ENCODE assay signal across 10 cellular contexts in the genomic region with DNA sequence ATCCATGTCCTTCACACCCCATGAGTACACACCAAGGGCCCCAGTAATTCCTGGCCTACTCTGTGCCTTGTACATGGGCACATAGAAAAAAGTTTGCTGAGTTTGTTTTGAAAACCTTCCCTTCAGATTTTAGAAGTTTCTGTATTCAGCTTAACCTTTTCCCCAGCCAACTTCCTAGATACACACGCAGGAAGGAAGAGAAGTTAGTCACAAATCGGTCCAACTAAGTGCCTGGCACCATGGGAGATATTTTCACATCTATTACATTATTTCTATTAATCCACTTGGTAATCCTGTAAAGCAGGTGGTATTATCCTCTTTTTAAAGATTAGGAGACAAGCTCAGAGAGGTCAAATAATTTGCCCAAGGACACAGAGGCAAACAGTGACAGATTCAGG. TPM values are rescaled to one million over a fixed set of nuclear protein-coding genes. Genes with fewer than 3 reads are reported as not detected.
DNase-seq lines count a peak whose midpoint lies in the region; ATAC-seq, FAIRE-seq and TF ChIP-seq lines count a peak whose summit lies in the region.
"Had no signal": no experiment of that assay in that cellular context is flagged by ENCODE, and none has a peak within 500 bp of the region (broad histone marks: within the 10 kb centered on the region; RNA-seq: fewer than 3 reads in every experiment).

No MANE protein-coding gene starts in this region.

- TF ChIP-seq CTCF in heart right ventricle (IDR thresholded peaks at IDR 0.05) (no peak), endothelial cell of umbilical vein (IDR thresholded peaks at IDR 0.05; ENCODE audit: extremely low read depth in 1 of 2, insufficient read depth in 1 of 2, low read depth in 1 of 2, low read length in 2 of 2) (no peak), nephron progenitor cell (IDR thresholded peaks at IDR 0.05) (no peak), uterus (IDR thresholded peaks at IDR 0.05) (no peak)

- H3K4me1 ChIP-seq in heart right ventricle (peaks cover 7 to 100% (median 42%) of the 10 kb centered on the region in 9 donors), endothelial cell of umbilical vein (ENCODE audit: control insufficient read depth, extremely low read depth, insufficient read depth, low read length) (peaks cover 57% of the 10 kb centered on the region), uterus (peaks cover 0 to 8% of the 10 kb centered on the region in 2 donors)

- H3K9me3 ChIP-seq in heart right ventricle = no peaks in the 10 kb centered on the region
- H3K9me3 ChIP-seq in endothelial cell of umbilical vein (replicated peaks; ENCODE audit: control insufficient read depth, insufficient read depth, low read length) = no peaks in the 10 kb centered on the region
- no peaks in the 10 kb centered on the region for H3K9me3 ChIP-seq in uterus
- H3K9me3 ChIP-seq: MG63 had no signal

- no peaks in the 10 kb centered on the region for H3K9me3 Mint-ChIP-seq in nephron progenitor cell

- no peaks in the 10 kb centered on the region for H3K27me3 ChIP-seq in heart right ventricle
- no peaks in the 10 kb centered on the region for H3K27me3 ChIP-seq in endothelial cell of umbilical vein (ENCODE audit: control insufficient read depth in 2 of 2, insufficient read depth in 2 of 2, low read length in 2 of 2)
- no peaks in the 10 kb centered on the region for H3K27me3 ChIP-seq in uterus
- H3K27me3 ChIP-seq: MG63 had no signal

- CTCF ChIA-PET in endothelial cell of umbilical vein (lab: Charles Lee) = interaction anchor here (0.7 to 5.0 kb wide), 13 partner anchors 9 to 135 kb away, joined by 3 to 37 read pairs (median 4); a partner anchor contains a TSS

- H3K27ac Mint-ChIP-seq in nephron progenitor cell = peak overlapping the region; percentile 41

- peak overlapping the region; percentile 60 for H3K9ac ChIP-seq in endothelial cell of umbilical vein (replicated peaks; ENCODE audit: extremely low read depth, insufficient read depth, low read length)

- no peak overlapping the region for H2AFZ ChIP-seq in endothelial cell of umbilical vein (ENCODE audit: low read depth, low read length)

- POLR2A ChIA-PET in endothelial cell of umbilical vein (lab: Charles Lee) = interaction anchor here (1.6 kb wide), 1 partner anchor 12 kb away, joined by 5 read pairs; no protein-coding TSS in a partner anchor

- H3K27ac ChIP-seq in heart right ventricle (peak overlapping the region in 9 of 10 donors; percentile 26 to 98 (median 75)), endothelial cell of umbilical vein (ENCODE audit: insufficient read depth, low read depth, low read length) (peak overlapping the region; percentile 94), uterus (peak overlapping the region; percentile 38 to 54)

- peaks cover 17% of the 10 kb centered on the region for H3K36me3 Mint-ChIP-seq in nephron progenitor cell (ENCODE audit: low read depth)

- dilution Hi-C loops in endothelial cell of umbilical vein (cut with MboI; ENCODE audit: extremely low pct_ligation_motif_present, low sequenced_read_pairs) = no loop called here

- 44 to 73% methylated on average over 2 of the region's 2 CpGs for WGBS in heart right ventricle, 2 donors

- H3K36me3 ChIP-seq in heart right ventricle = peaks cover 0 to 20% (median 0%) of the 10 kb centered on the region in 9 donors
- H3K36me3 ChIP-seq in endothelial cell of umbilical vein (ENCODE audit: control insufficient read depth in 2 of 2, extremely low read depth in 1 of 2, insufficient read depth in 2 of 2, low read length in 2 of 2) = peaks cover 3 to 6% of the 10 kb centered on the region in 2 experiments
- no peaks in the 10 kb centered on the region for H3K36me3 ChIP-seq in uterus
- H3K36me3 ChIP-seq: MG63 had no signal

- peak; percentile 68 for FAIRE-seq in endothelial cell of umbilical vein (lab: Jason Lieb, UNC)

- no peaks in the 10 kb centered on the region for H3K9me1 ChIP-seq in endothelial cell of umbilical vein (replicated peaks; ENCODE audit: control insufficient read depth, extremely low read depth, insufficient read depth, low read length)

- intact Hi-C loops in heart right ventricle (cut with DNase I) (loop anchor here in 4 of 10 donors (10.0 kb wide), 3 partner anchors 57 to 123 kb away; a partner anchor contains a TSS), Right ventricle myocardium inferior (cut with DNase I) (no loop called here), endothelial cell of umbilical vein (cut with micrococcal nuclease) (no loop called here), uterus (cut with DNase I; ENCODE audit: low total_unique reads) (no loop called here)

- H3K4me3 Mint-ChIP-seq in nephron progenitor cell = no peak overlapping the region

- peaks cover 40% of the 10 kb centered on the region for H3K4me1 Mint-ChIP-seq in nephron progenitor cell

- TF ChIP-seq POLR2A in endothelial cell of umbilical vein (IDR thresholded peaks at IDR 0.05; ENCODE audit: low read depth, low read length) (no peak), uterus (IDR thresholded peaks at IDR 0.05) (no peak)

- H3K79me2 ChIP-seq in endothelial cell of umbilical vein (ENCODE audit: control insufficient read depth, insufficient read depth, low read length) = peaks cover 90% of the 10 kb centered on the region

- H3K4me3 ChIP-seq in heart right ventricle (peak overlapping the region in 1 of 10 donors; percentile 5), endothelial cell of umbilical vein (replicated peaks in 1 of 3; ENCODE audit: insufficient read depth in 1 of 3, low read depth in 1 of 3, low read length in 3 of 3) (peak overlapping the region in 1 of 3 experiments; percentile 6), uterus (no peak overlapping the region)
- H3K4me3 ChIP-seq: MG63 had no signal

- no peaks in the 10 kb centered on the region for H3K27me3 Mint-ChIP-seq in nephron progenitor cell (ENCODE audit: low read depth, poor library complexity)

- DNase-seq in heart right ventricle (no peak), Right ventricle myocardium inferior (ENCODE audit: missing footprints) (no peak), endothelial cell of umbilical vein (ENCODE audit: low read depth, low spot score) (no peak), nephron progenitor cell (no peak), uterus (no peak), glomerular visceral epithelial cell (ENCODE audit: extremely low spot score) (no peak)
- DNase-seq: MG63, NCI-H774 had no signal

- ATAC-seq in heart right ventricle = peak in 5 of 8 donors; percentile 9 to 31 (median 21)
- ATAC-seq in Right ventricle myocardium inferior = no peak
- no peak for ATAC-seq in HG03469 (IDR thresholded peaks at IDR 0.05; ENCODE audit: unreplicated experiment)
- ATAC-seq in GM21528 (IDR thresholded peaks at IDR 0.05; ENCODE audit: low FRiP score, unreplicated experiment) = no peak

- no peaks in the 10 kb centered on the region for H4K20me1 ChIP-seq in endothelial cell of umbilical vein (replicated peaks; ENCODE audit: control insufficient read depth, extremely low read depth, insufficient read depth, low read length)

- peak overlapping the region; percentile 68 for H3K4me2 ChIP-seq in endothelial cell of umbilical vein (ENCODE audit: insufficient read depth, low read length)

- BruUV-seq in endothelial cell of umbilical vein (replicated peaks; lab: Mats Ljungman, UMichigan) = no TSS peak

TF ChIP-seq in endothelial cell of umbilical vein, 7 proteins besides CTCF, POLR2A, EP300 and RAD21:
- TF ChIP-seq JUN (IDR thresholded peaks at IDR 0.05; ENCODE audit: borderline replicate concordance, insufficient read depth, insufficient read length, low read depth) (no peak), EZH2 (IDR thresholded peaks at IDR 0.05; ENCODE audit: borderline replicate concordance, low read depth, low read length, severe bottlenecking) (no peak), POLR2AphosphoS5 (IDR thresholded peaks at IDR 0.05; ENCODE audit: insufficient read depth, low read depth, low read length) (peak; percentile 17), GATA2 (IDR thresholded peaks at IDR 0.05; ENCODE audit: insufficient read depth, insufficient read length, low read depth, low read length) (no peak), MYC (IDR thresholded peaks at IDR 0.05; ENCODE audit: low read depth, low read length) (no peak), FOS (IDR thresholded peaks at IDR 0.05; ENCODE audit: borderline replicate concordance, insufficient read depth, low read length) (peak; percentile 43)
- TF ChIP-seq, protein P1, sequence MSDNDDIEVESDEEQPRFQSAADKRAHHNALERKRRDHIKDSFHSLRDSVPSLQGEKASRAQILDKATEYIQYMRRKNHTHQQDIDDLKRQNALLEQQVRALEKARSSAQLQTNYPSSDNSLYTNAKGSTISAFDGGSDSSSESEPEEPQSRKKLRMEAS (IDR thresholded peaks at IDR 0.05; ENCODE audit: insufficient read depth, insufficient read length) = no peak

RNA-seq across cellular contexts. Expression of a gene that starts 5.8 kb away (rescaled TPM):
- 10 to 100 TPM in 5 of 10 donors, 1 to 10 TPM in 5; 6.5 to 18.8 (median 9.7) TPM for total RNA-seq in heart right ventricle
- 10 to 100 TPM in 1 of 2 donors, 1 to 10 TPM in 1; 6.0 to 12.1 TPM for polyA plus RNA-seq in heart right ventricle
- 11.6 TPM for total RNA-seq in Right ventricle myocardium inferior
- 71.7 and 76.7 TPM in 2 replicates for total RNA-seq in endothelial cell of umbilical vein
- 19.4 and 23.2 TPM in 2 replicates for polyA plus RNA-seq in endothelial cell of umbilical vein
- 18.1 and 19.6 TPM in 2 replicates for polyA plus RNA-seq in endothelial cell of umbilical vein (2011; cell fraction: cytosol; rRNA removed)
- 86.3 and 93.0 TPM in 2 replicates for polyA plus RNA-seq in endothelial cell of umbilical vein (2011; cell fraction: nucleus; rRNA removed)
- polyA plus RNA-seq in endothelial cell of umbilical vein (2012) = 29.6 and 37.8 TPM in 2 replicates
- 46.1 and 47.6 TPM in 2 replicates for polyA minus RNA-seq in endothelial cell of umbilical vein
- 1.6 TPM for polyA minus RNA-seq in endothelial cell of umbilical vein (2011; cell fraction: cytosol; rRNA and poly(A)+ RNA removed)
- 47.3 and 65.9 TPM in 2 replicates for polyA minus RNA-seq in endothelial cell of umbilical vein (2011; cell fraction: nucleus; rRNA and poly(A)+ RNA removed)
- total RNA-seq in uterus = 10 to 100 TPM in 2 of 4 donors, 1 to 10 TPM in 2; 7.2 to 52.0 (median 22.1) TPM

RNA-seq across cellular contexts. Expression of a gene that starts 57.9 kb away (rescaled TPM):
- total RNA-seq in heart right ventricle (10 to 100 TPM; 20.4 to 24.9 (median 22.0) TPM), Right ventricle myocardium inferior (20.1 TPM), endothelial cell of umbilical vein (28.5 and 29.7 TPM in 2 replicates), uterus (10 to 100 TPM; 10.8 to 39.5 (median 28.0) TPM)
- polyA plus RNA-seq in heart right ventricle (10 to 100 TPM; 12.2 to 18.7 TPM), endothelial cell of umbilical vein (30.5 and 35.4 TPM in 2 replicates)
- 25.3 and 30.1 TPM in 2 replicates for polyA plus RNA-seq in endothelial cell of umbilical vein (2011; cell fraction: cytosol; rRNA removed)
- 33.8 and 35.9 TPM in 2 replicates for polyA plus RNA-seq in endothelial cell of umbilical vein (2011; cell fraction: nucleus; rRNA removed)
- polyA plus RNA-seq in endothelial cell of umbilical vein (2012) = 20.5 and 24.0 TPM in 2 replicates
- polyA minus RNA-seq in endothelial cell of umbilical vein = 47.5 and 49.4 TPM in 2 replicates
- polyA minus RNA-seq in endothelial cell of umbilical vein (2011; cell fraction: cytosol; rRNA and poly(A)+ RNA removed) = 5.9 TPM
- polyA minus RNA-seq in endothelial cell of umbilical vein (2011; cell fraction: nucleus; rRNA and poly(A)+ RNA removed) = 13.4 and 16.1 TPM in 2 replicates

Comparison
In these comparisons a context has a peak if more than half of its experiments do, and no peak if none do; other contexts are left out.
1. ATAC-seq: peak in heart right ventricle (5 of 8); none in Right ventricle myocardium inferior (single experiment), HG03469 (single experiment) and GM21528 (single experiment).
2. Peak in every context shown above with its lines, with median percentiles within 50 percentile points of each other: H3K27ac ChIP-seq.